In genomic region chr2:110291909-110292579, GRCh38 we compare ENCODE assay signal across 6 cellular contexts.
A peak's percentile ranks its signal among the peaks of the same experiment; 100 is the strongest.
DNase-seq lines count a peak whose midpoint lies in the region; ATAC-seq and TF ChIP-seq lines count a peak whose summit lies in the region.
"Not testable (repeated sequence)": the region's sequence is repeated elsewhere in the genome, so short reads cannot be mapped to it uniquely, and the experiment has no call there.

No MANE protein-coding gene starts in this region.

- not testable (repeated sequence) for TF ChIP-seq POLR2A in Peyer's patch (IDR thresholded peaks at IDR 0.05); upper lobe of left lung (IDR thresholded peaks at IDR 0.05)

- H4K20me1 ChIP-seq in hepatocyte (ENCODE audit: insufficient read depth, poor library complexity, severe bottlenecking) = not testable (repeated sequence)

- WGBS in hepatocyte (ENCODE audit: low lambda C conversion rate, missing lambda C conversion rate) = 89% methylated on average over 6 of the region's 6 CpGs
- WGBS in upper lobe of left lung, 2 donors = 80 to 87% methylated on average over 6 of the region's 6 CpGs

- not testable (repeated sequence) for H2AFZ ChIP-seq in hepatocyte

- H3K4me2 ChIP-seq in hepatocyte = not testable (repeated sequence)

- not testable (repeated sequence) for H3K27me3 ChIP-seq in Peyer's patch; hepatocyte; lower lobe of right lung (ENCODE audit: low read depth); upper lobe of left lung

- H3K9me3 ChIP-seq in Peyer's patch; hepatocyte (ENCODE audit: low read depth); lower lobe of right lung; upper lobe of left lung: not testable (repeated sequence)

- not testable (repeated sequence) for TF ChIP-seq CTCF in Peyer's patch (IDR thresholded peaks at IDR 0.05); hepatocyte (IDR thresholded peaks at IDR 0.05; ENCODE audit: poor library complexity); lower lobe of right lung (IDR thresholded peaks at IDR 0.05); upper lobe of left lung (IDR thresholded peaks at IDR 0.05)

- not testable (repeated sequence) for H3K4me1 ChIP-seq in Peyer's patch; hepatocyte (ENCODE audit: insufficient read depth); lower lobe of right lung; upper lobe of left lung

- not testable (repeated sequence) for H3K4me3 ChIP-seq in Peyer's patch, hepatocyte, lower lobe of right lung, upper lobe of left lung

- H3K27ac ChIP-seq in Peyer's patch (peak overlapping the region in 3 of 4 donors; percentile 51 to 68 (median 60)), hepatocyte (peak overlapping the region; percentile 85)
- H3K27ac ChIP-seq in lower lobe of right lung, upper lobe of left lung: not testable (repeated sequence)

- not testable (repeated sequence) for H3K9me2 ChIP-seq in hepatocyte (replicated peaks; ENCODE audit: insufficient read depth)

- H3K79me2 ChIP-seq in hepatocyte = not testable (repeated sequence)

- DNase-seq in Peyer's patch (peak in 1 of 3 donors; percentile 45), lower lobe of right lung (peak; percentile 19), posterior vena cava (ENCODE audit: low spot score) (peak; percentile 83), upper lobe of left lung (peak in 1 of 2 donors; percentile 24)
- not testable (repeated sequence) for DNase-seq in hepatocyte (ENCODE audit: low spot score)

- TF ChIP-seq EP300 in upper lobe of left lung (IDR thresholded peaks at IDR 0.05) = not testable (repeated sequence)

- intact Hi-C loops in lower lobe of right lung (cut with DNase I); posterior vena cava (cut with DNase I): not testable (repeated sequence)

- H3K36me3 ChIP-seq in Peyer's patch; hepatocyte (replicated peaks; ENCODE audit: insufficient read depth, low read depth); lower lobe of right lung; upper lobe of left lung: not testable (repeated sequence)

- ATAC-seq in esophagus mucosa (peak; percentile 31), lower lobe of right lung (peak; percentile 35 to 44), upper lobe of left lung (ENCODE audit: low FRiP score in 2 of 2) (peak; percentile 29 to 56)
